22 cellular contexts compared by ENCODE assay signal in the genomic region with DNA sequence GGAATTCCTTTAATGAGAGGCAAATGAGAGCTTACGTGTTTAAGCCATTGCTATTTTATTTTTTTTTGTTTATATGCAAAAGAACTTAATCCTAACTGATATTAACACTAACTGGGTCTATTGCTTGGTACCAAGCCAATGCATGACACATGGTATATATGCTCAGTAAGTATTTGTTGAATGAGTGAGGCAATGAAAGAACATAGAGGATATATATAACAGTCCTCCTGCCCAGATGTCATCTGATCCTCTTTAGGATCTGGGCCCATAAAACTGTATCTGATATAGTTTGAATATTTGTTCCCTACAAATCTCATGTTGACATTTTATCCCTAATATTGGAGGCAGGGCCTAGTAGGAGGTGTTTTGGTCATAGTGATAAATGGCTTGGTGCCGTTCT.
"Had no signal": no experiment of that assay in that cellular context is flagged by ENCODE, and none has a peak within 500 bp of the region (broad histone marks: within the 10 kb centered on the region; RNA-seq: fewer than 3 reads in every experiment).

No MANE protein-coding gene starts in this region.

- H3K36me3 Mint-ChIP-seq: activated naive CD8-positive, alpha-beta T cell treated with anti-CD3 and anti-CD28 coated beads, Interleukin-2, amount 10 ng/mL, durations not matched to agents 7 days and 5 days had no signal

- H3K9me3 Mint-ChIP-seq: activated naive CD8-positive, alpha-beta T cell treated with anti-CD3 and anti-CD28 coated beads, Interleukin-2, amount 10 ng/mL, durations not matched to agents 7 days and 5 days had no signal

- ATAC-seq: activated CD4-positive, CD25-positive, alpha-beta regulatory T cell treated with anti-CD3 and anti-CD28 coated beads, Interleukin-2, amount 50 U/mL, for 24 hours; activated CD8-positive, alpha-beta T cell treated with anti-CD3 and anti-CD28 coated beads, Interleukin-2, amount 10 ng/mL, durations not matched to agents 7 days and 5 days; Panc1 had no signal

- H3K27me3 ChIP-seq: adrenal gland, SJCRH30 had no signal

- H3K4me3 Mint-ChIP-seq: activated CD8-positive, alpha-beta T cell treated with anti-CD3 and anti-CD28 coated beads, Interleukin-2, amount 10 ng/mL, durations not matched to agents 7 days and 5 days; activated naive CD8-positive, alpha-beta T cell treated with anti-CD3 and anti-CD28 coated beads, Interleukin-2, amount 10 ng/mL, durations not matched to agents 7 days and 5 days had no signal

- DNase-seq: activated CD4-positive, alpha-beta T cell treated with anti-CD3 and anti-CD28 coated beads for 4 hours; activated CD8-positive, alpha-beta memory T cell treated with anti-CD3 and anti-CD28 coated beads, Interleukin-2, amount 50 U/mL, for 48 hours; activated CD8-positive, alpha-beta T cell treated with anti-CD3 and anti-CD28 coated beads, Interleukin-2, amount 10 ng/mL, durations not matched to agents 7 days and 5 days; activated naive CD4-positive, alpha-beta T cell treated with anti-CD3 and anti-CD28 coated beads, Interleukin-2, amount 50 U/mL, for 16 hours; activated naive CD8-positive, alpha-beta T cell treated with anti-CD3 and anti-CD28 coated beads, Interleukin-2, amount 10 ng/mL, durations not matched to agents 7 days and 5 days; activated T-cell treated with anti-CD3 and anti-CD28 coated beads, Interleukin-2, amount 50 U/mL, for 1 hour; adrenal gland; anterior cingulate cortex; caudate nucleus; KG1; NCI-H1092; NCI-H1417; NCI-H1930; NCI-H510A treated with DMSO at 0.1 percent for 48 hours; Right ventricle myocardium superior; RPMI8226; SJCRH30; SK-N-SH; T-helper 1 cell; WERI-Rb-1 had no signal

- H3K27ac Mint-ChIP-seq: activated naive CD8-positive, alpha-beta T cell treated with anti-CD3 and anti-CD28 coated beads, Interleukin-2, amount 10 ng/mL, durations not matched to agents 7 days and 5 days had no signal

- H3K36me3 ChIP-seq: adrenal gland, SJCRH30, WERI-Rb-1 had no signal

- H3K4me3 ChIP-seq: adrenal gland, SJCRH30 had no signal
